ENCODE assay signal across 26 cellular contexts in genomic region chr10:112288526-112288925, GRCh38. TPM values are rescaled to one million over a fixed set of nuclear protein-coding genes. Genes with fewer than 3 reads are reported as not detected.
"Had no signal": no experiment of that assay in that cellular context is flagged by ENCODE, and none has a peak within 500 bp of the region (broad histone marks: within the 10 kb centered on the region; RNA-seq: fewer than 3 reads in every experiment).

No MANE protein-coding gene starts in this region.

- H3K27me3 ChIP-seq: brain microvascular endothelial cell, hepatocyte, upper lobe of left lung had no signal

- FAIRE-seq: endometrium had no signal

- H3K4me1 ChIP-seq: parathyroid adenoma, suprapubic skin had no signal

- H3K4me3 ChIP-seq: hepatocyte, suprapubic skin, upper lobe of left lung had no signal

- H3K79me2 ChIP-seq: hepatocyte, parathyroid adenoma had no signal

- ATAC-seq: activated CD4-positive, alpha-beta T cell treated with anti-CD3 and anti-CD28 coated beads for 36 hours; activated CD8-positive, alpha-beta memory T cell treated with anti-CD3 and anti-CD28 coated beads, Interleukin-2, amount 10 ng/mL, durations not matched to agents 7 days and 5 days; SK-N-SH treated with all-trans-retinoic acid at 6 μM for 48 hours had no signal

- H3K36me3 ChIP-seq: brain microvascular endothelial cell, suprapubic skin, upper lobe of left lung, WERI-Rb-1 had no signal

- H3K27ac ChIP-seq: brain microvascular endothelial cell, hepatocyte, parathyroid adenoma, suprapubic skin, WERI-Rb-1 had no signal

- H3K4me2 ChIP-seq: hepatocyte had no signal

- H3K9me3 ChIP-seq: suprapubic skin, upper lobe of left lung had no signal

- DNase-seq: activated CD4-positive, alpha-beta memory T cell treated with anti-CD3 and anti-CD28 coated beads for 36 hours; activated CD4-positive, alpha-beta T cell treated with anti-CD3 and anti-CD28 coated beads for 36 hours; activated CD8-positive, alpha-beta memory T cell treated with anti-CD3 and anti-CD28 coated beads, Interleukin-2, amount 10 ng/mL, durations not matched to agents 7 days and 5 days; activated effector memory CD4-positive, alpha-beta T cell treated with Interleukin-2 at 50 U/mL for 16 hours; activated T-cell treated with anti-CD3 and anti-CD28 coated beads, Interleukin-2, amount 50 U/mL, for 1 hour; brain microvascular endothelial cell; cerebellar nuclear complex; dermis blood vessel endothelial cell; kidney glomerular epithelial cell; SHP77 treated with DMSO at 0.1 percent for 48 hours; stimulated activated CD4-positive, alpha-beta T cell treated with anti-CD3 and anti-CD28 coated beads, Interleukin-15, amount 100 ng/mL, for 24 hours; stimulated activated CD4-positive, alpha-beta T cell treated with anti-CD3 and anti-CD28 coated beads, Interleukin-4, amount 100 ng/mL, for 1 hour; stimulated activated naive CD4-positive, alpha-beta T cell; upper lobe of left lung; WERI-Rb-1 had no signal

- H2AFZ ChIP-seq: hepatocyte, parathyroid adenoma had no signal

- H3K9ac ChIP-seq: parathyroid adenoma had no signal

RNA-seq across cellular contexts. Expression of gene TECTB, which starts 5.3 kb away (rescaled TPM):
- total RNA-seq: activated CD4-positive, alpha-beta memory T cell treated with anti-CD3 and anti-CD28 coated beads for 36 hours; activated CD4-positive, alpha-beta T cell treated with anti-CD3 and anti-CD28 coated beads for 36 hours; activated CD8-positive, alpha-beta memory T cell treated with anti-CD3 and anti-CD28 coated beads, Interleukin-2, amount 10 ng/mL, durations not matched to agents 7 days and 5 days; dermis blood vessel endothelial cell; lower leg skin; mesenteric fat pad; neural crest cell; skeletal muscle tissue; suprapubic skin; T-helper 1 cell treated with Interleukin-12 subunit alpha and Interleukin-12 subunit beta and Interleukin-4 antibody, amounts not matched to agents 30 ng/mL and 1 ng/mL, for 36 hours; upper lobe of left lung had no signal
- polyA plus RNA-seq: esophagus, hepatocyte had no signal
